8 cellular contexts compared by ENCODE assay signal in genomic region chr15:82540984-82541431, GRCh38. TPM values are rescaled to one million over a fixed set of nuclear protein-coding genes. Genes with fewer than 3 reads are reported as not detected.
DNase-seq lines count a peak whose midpoint lies in the region; ATAC-seq and TF ChIP-seq lines count a peak whose summit lies in the region.

No MANE protein-coding gene starts in this region.

- H3K4me3 Mint-ChIP-seq in T-helper 2 cell treated with Interferon-gamma antibody and Interleukin-4, amounts not matched to agents 5 μg/mL and 100 μg/mL, for 36 hours = peak overlapping the region; percentile 97

- H3K9me3 ChIP-seq in fibroblast of lung (ENCODE audit: control insufficient read depth, insufficient read depth, low read depth, low read length) (no peaks in the 10 kb centered on the region), neuronal stem cell (replicated peaks in 1 of 2; ENCODE audit: control insufficient read depth in 2 of 2, insufficient read depth in 1 of 2, low read depth in 1 of 2, low read length in 2 of 2) (no peaks in the 10 kb centered on the region)

- no peaks in the 10 kb centered on the region for H3K9me3 Mint-ChIP-seq in T-helper 2 cell treated with Interferon-gamma antibody and Interleukin-4, amounts not matched to agents 5 μg/mL and 100 μg/mL, for 36 hours

- no peak overlapping the region for H4K8ac ChIP-seq in neuronal stem cell (ENCODE audit: low read depth, low read length)

- H2BK15ac ChIP-seq in neuronal stem cell (ENCODE audit: low read length) = no peak overlapping the region

- H3K23ac ChIP-seq in neuronal stem cell (ENCODE audit: low read depth, low read length, poor library complexity) = peak overlapping the region; percentile 76

- no peak for TF ChIP-seq CTCF in fibroblast of lung (conservative IDR thresholded peaks at IDR 0.05 in 1 of 2, IDR thresholded peaks at IDR 0.05 in 1 of 2; ENCODE audit: low read depth in 1 of 2, low read length in 2 of 2)

- H3K79me2 ChIP-seq in fibroblast of lung (ENCODE audit: control insufficient read depth, insufficient read depth, low read length) = peaks cover 36% of the 10 kb centered on the region

- H3K36me3 ChIP-seq in fibroblast of lung (ENCODE audit: control insufficient read depth, insufficient read depth, low read length) = peaks cover 14% of the 10 kb centered on the region
- H3K36me3 ChIP-seq in neuronal stem cell (replicated peaks in 1 of 2; ENCODE audit: control insufficient read depth in 2 of 2, insufficient read depth in 2 of 2, low read length in 2 of 2) = peaks cover 29 to 34% of the 10 kb centered on the region in 2 donors

- no peak for DNase-seq in T-helper 2 cell treated with Interferon-gamma antibody and Interleukin-4, amounts not matched to agents 5 μg/mL and 100 μg/mL, for 36 hours (ENCODE audit: low spot score)
- peak; percentile 29 to 34 for DNase-seq in fibroblast of lung (ENCODE audit: low read depth in 2 of 2)
- DNase-seq in neuronal stem cell (ENCODE audit: low spot score) = peak; percentile 12
- no peak for DNase-seq in SIG-M5 (lab: John Stamatoyannopoulos, UW)
- no peak for DNase-seq in NCI-H1092 (lab: John Stamatoyannopoulos, UW)
- DNase-seq in NCI-H1092 treated with DMSO at 0.1 percent for 48 hours (lab: John Stamatoyannopoulos, UW) = no peak
- no peak for DNase-seq in OCI-M2 (lab: John Stamatoyannopoulos, UW; ENCODE audit: unreplicated experiment)

- peak overlapping the region; percentile 96 for H2AK5ac ChIP-seq in neuronal stem cell (ENCODE audit: low read depth, low read length)

- H3K4me2 ChIP-seq in fibroblast of lung (ENCODE audit: extremely low read depth, insufficient read depth, low read length) (peak overlapping the region; percentile 76), neuronal stem cell (ENCODE audit: insufficient read depth, low read length, poor library complexity, severe bottlenecking) (peak overlapping the region; percentile 83)

- H3K4ac ChIP-seq in neuronal stem cell (ENCODE audit: low read length) = no peak overlapping the region

- WGBS in neuronal stem cell (ENCODE audit: extremely low coverage in 2 of 2, insufficient read length in 2 of 2, insufficient replicate concordance in 1 of 2), 2 donors = no CpG with 5 or more reads among the region's 11 CpGs

- peaks cover 1% of the 10 kb centered on the region for H3K79me1 ChIP-seq in neuronal stem cell (ENCODE audit: low read depth, low read length)

- H3K4me1 Mint-ChIP-seq in T-helper 2 cell treated with Interferon-gamma antibody and Interleukin-4, amounts not matched to agents 5 μg/mL and 100 μg/mL, for 36 hours (ENCODE audit: low read depth) = peaks cover 27% of the 10 kb centered on the region

- no peaks in the 10 kb centered on the region for H3K27me3 ChIP-seq in fibroblast of lung (ENCODE audit: control insufficient read depth, insufficient read depth, low read length)
- no peaks in the 10 kb centered on the region for H3K27me3 ChIP-seq in neuronal stem cell (ENCODE audit: control insufficient read depth in 3 of 3, insufficient read depth in 3 of 3, low read depth in 1 of 3, low read length in 3 of 3)

- H3K27me3 Mint-ChIP-seq in T-helper 2 cell treated with Interferon-gamma antibody and Interleukin-4, amounts not matched to agents 5 μg/mL and 100 μg/mL, for 36 hours (ENCODE audit: low read depth) = peaks cover 2% of the 10 kb centered on the region

- peak overlapping the region; percentile 43 for H2BK12ac ChIP-seq in neuronal stem cell (ENCODE audit: low read length)

- H3K18ac ChIP-seq in neuronal stem cell (ENCODE audit: low read length) = peak overlapping the region; percentile 89

- peak overlapping the region; percentile 43 for H2AFZ ChIP-seq in fibroblast of lung (ENCODE audit: low read length)
- peak overlapping the region; percentile 91 for H2AFZ ChIP-seq in neuronal stem cell (ENCODE audit: low read length)

- no peak overlapping the region for H2BK5ac ChIP-seq in neuronal stem cell (ENCODE audit: low read length)

- no peak overlapping the region for H2BK120ac ChIP-seq in neuronal stem cell (ENCODE audit: low read depth, low read length)

- H4K91ac ChIP-seq in neuronal stem cell (ENCODE audit: low read depth, low read length, poor library complexity) = no peak overlapping the region

- H3K9ac ChIP-seq in fibroblast of lung (ENCODE audit: insufficient read depth, low read length) = peak overlapping the region; percentile 82
- peak overlapping the region; percentile 91 for H3K9ac ChIP-seq in neuronal stem cell (ENCODE audit: low read depth, low read length, poor library complexity)

- peak overlapping the region; percentile 48 for H3K14ac ChIP-seq in neuronal stem cell (ENCODE audit: low read length)

- peaks cover 10% of the 10 kb centered on the region for H3K4me1 ChIP-seq in fibroblast of lung (ENCODE audit: control insufficient read depth, extremely low read depth, insufficient read depth, low read length)
- peaks cover 18 to 26% of the 10 kb centered on the region in 2 donors for H3K4me1 ChIP-seq in neuronal stem cell (ENCODE audit: control insufficient read depth in 2 of 2, insufficient read depth in 1 of 2, low read depth in 1 of 2, low read length in 2 of 2)

- H3K27ac ChIP-seq in fibroblast of lung (ENCODE audit: insufficient read depth, low read length) (peak overlapping the region; percentile 87), neuronal stem cell (replicated peaks; ENCODE audit: low read length) (peak overlapping the region; percentile 59)

- peak overlapping the region; percentile 96 for H3K27ac Mint-ChIP-seq in T-helper 2 cell treated with Interferon-gamma antibody and Interleukin-4, amounts not matched to agents 5 μg/mL and 100 μg/mL, for 36 hours

- peaks cover 36% of the 10 kb centered on the region for H3K36me3 Mint-ChIP-seq in T-helper 2 cell treated with Interferon-gamma antibody and Interleukin-4, amounts not matched to agents 5 μg/mL and 100 μg/mL, for 36 hours (ENCODE audit: low read depth)

- peak overlapping the region; percentile 59 to 99 (median 82) for H3K4me3 ChIP-seq in fibroblast of lung (replicated peaks in 1 of 4; ENCODE audit: control extremely low read depth in 1 of 4, insufficient read depth in 1 of 4, low read depth in 3 of 4, low read length in 4 of 4)
- H3K4me3 ChIP-seq in neuronal stem cell (ENCODE audit: low read length in 2 of 2) = peak overlapping the region; percentile 83 to 93

- no peaks in the 10 kb centered on the region for H4K20me1 ChIP-seq in fibroblast of lung (ENCODE audit: control insufficient read depth, extremely low read depth, insufficient read depth, low read length)

- ATAC-seq in GM19395 (IDR thresholded peaks at IDR 0.05; ENCODE audit: unreplicated experiment) = peak; percentile 3

RNA-seq across cellular contexts. Expression of gene RPS17, which starts 0.8 kb away (rescaled TPM):
- total RNA-seq in fibroblast of lung = 2,605 and 2,665 TPM in 2 replicates
- 3,265 and 4,073 TPM in 2 replicates for polyA plus RNA-seq in fibroblast of lung
- polyA plus RNA-seq in fibroblast of lung (2012) = 2,950 and 3,398 TPM in 2 replicates
- 125 and 127 TPM in 2 replicates for polyA minus RNA-seq in fibroblast of lung (ENCODE audit: low replicate concordance)
- 5,275 TPM for polyA plus RNA-seq in neuronal stem cell (2013, experiment 1 of 2)
- polyA plus RNA-seq in neuronal stem cell (2013, experiment 2 of 2) = 5,241 TPM

Comparison
In these comparisons a context has a peak if more than half of its experiments do, and no peak if none do; other contexts are left out.
1. DNase-seq: peak in fibroblast of lung (2 of 2) and neuronal stem cell (single experiment); none in T-helper 2 cell treated with Interferon-gamma antibody and Interleukin-4, amounts not matched to agents 5 μg/mL and 100 μg/mL, for 36 hours (single experiment), SIG-M5 (single experiment), NCI-H1092 (single experiment), NCI-H1092 treated with DMSO at 0.1 percent for 48 hours (single experiment) and OCI-M2 (single experiment).